In genomic region chr3:118485693-118486092, GRCh38 we compare ENCODE assay signal across 1 cellular context.
TF ChIP-seq lines count a peak whose summit lies in the region.

No MANE protein-coding gene starts in this region.

TF ChIP-seq in GM12878, 131 proteins besides CTCF, POLR2A, EP300 and RAD21 (continued from another document and continues in another):
- TF ChIP-seq, protein P1, sequence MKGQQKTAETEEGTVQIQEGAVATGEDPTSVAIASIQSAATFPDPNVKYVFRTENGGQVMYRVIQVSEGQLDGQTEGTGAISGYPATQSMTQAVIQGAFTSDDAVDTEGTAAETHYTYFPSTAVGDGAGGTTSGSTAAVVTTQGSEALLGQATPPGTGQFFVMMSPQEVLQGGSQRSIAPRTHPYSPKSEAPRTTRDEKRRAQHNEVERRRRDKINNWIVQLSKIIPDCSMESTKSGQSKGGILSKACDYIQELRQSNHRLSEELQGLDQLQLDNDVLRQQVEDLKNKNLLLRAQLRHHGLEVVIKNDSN (IDR thresholded peaks at IDR 0.05; ENCODE audit: borderline replicate concordance, extremely low read length, insufficient read depth, low read depth, low read length), result no peak
- TF ChIP-seq TCF12 (IDR thresholded peaks at IDR 0.05; ENCODE audit: low read depth, low read length) (no peak), TCF3 (IDR thresholded peaks at IDR 0.05; ENCODE audit: borderline replicate concordance, insufficient read depth, low read depth, low read length) (no peak), PKNOX1 (IDR thresholded peaks at IDR 0.05) (peak; percentile 65; the same call in 1 of the 2 replicates), FOXM1 (IDR thresholded peaks at IDR 0.05; ENCODE audit: low read depth, low read length) (peak; percentile 23; the same call in 1 of the 2 replicates), BCLAF1 (IDR thresholded peaks at IDR 0.05) (no peak), HCFC1 (IDR thresholded peaks at IDR 0.05; ENCODE audit: low read length) (no peak), PAX8 (IDR thresholded peaks at IDR 0.05) (no peak), ZNF384 (IDR thresholded peaks at IDR 0.05; ENCODE audit: borderline replicate concordance, low read depth, low read length) (no peak), SMAD5 (IDR thresholded peaks at IDR 0.05; ENCODE audit: low read depth) (no peak), REST (IDR thresholded peaks at IDR 0.05; ENCODE audit: low read depth, low read length) (no peak), POLR2AphosphoS5 (IDR thresholded peaks at IDR 0.05; ENCODE audit: low read length) (no peak), HDGF (IDR thresholded peaks at IDR 0.05) (no peak), MTA2 (IDR thresholded peaks at IDR 0.05; ENCODE audit: low read depth) (peak; percentile 89), MEF2A (IDR thresholded peaks at IDR 0.05; ENCODE audit: insufficient read depth, low read depth, low read length) (0 out of 2 replicates have a peak, but pooled peaks have one; percentile 49), BHLHE40 (IDR thresholded peaks at IDR 0.05; ENCODE audit: borderline replicate concordance in 1 of 2, low read depth in 2 of 2, low read length in 1 of 2) (no peak), GATAD2B (conservative IDR thresholded peaks at IDR 0.05; ENCODE audit: low read depth) (no peak), KAT2A (conservative IDR thresholded peaks at IDR 0.05; ENCODE audit: control insufficient read depth, low read depth, low read length) (no peak), SP1 (IDR thresholded peaks at IDR 0.05; ENCODE audit: low read depth, low read length) (no peak), SMC3 (IDR thresholded peaks at IDR 0.05; ENCODE audit: borderline replicate concordance, low read length) (no peak), SIX5 (IDR thresholded peaks at IDR 0.05; ENCODE audit: low read depth, low read length, severe bottlenecking) (no peak), CBX3 (IDR thresholded peaks at IDR 0.05; ENCODE audit: borderline replicate concordance, low read depth) (no peak), KDM1A (IDR thresholded peaks at IDR 0.05; ENCODE audit: borderline replicate concordance) (no peak), ZNF622 (IDR thresholded peaks at IDR 0.05) (no peak), NFXL1 (IDR thresholded peaks at IDR 0.05; ENCODE audit: borderline replicate concordance) (no peak), TARDBP (IDR thresholded peaks at IDR 0.05; ENCODE audit: borderline replicate concordance) (no peak), SREBF2 (IDR thresholded peaks at IDR 0.05; ENCODE audit: low read length) (no peak), STAT1 (conservative IDR thresholded peaks at IDR 0.05) (no peak), DPF2 (IDR thresholded peaks at IDR 0.05) (peak; percentile 37; the same call in 1 of the 2 replicates), BMI1 (IDR thresholded peaks at IDR 0.05; ENCODE audit: borderline replicate concordance) (peak; percentile 36; the same call in 1 of the 2 replicates), YBX1 (IDR thresholded peaks at IDR 0.05) (no peak), JUNB (IDR thresholded peaks at IDR 0.05) (peak; percentile 65), NKRF (conservative IDR thresholded peaks at IDR 0.05) (no peak), FOS (IDR thresholded peaks at IDR 0.05; ENCODE audit: borderline replicate concordance, extremely low read depth, insufficient read length) (no peak), POLR2AphosphoS2 (IDR thresholded peaks at IDR 0.05; ENCODE audit: low read depth, low read length) (no peak), SRF (IDR thresholded peaks at IDR 0.05; ENCODE audit: low read depth in 2 of 2, low read length in 2 of 2) (no peak), MEF2B (IDR thresholded peaks at IDR 0.05; ENCODE audit: partially characterized antibody, poor library complexity, severe bottlenecking) (peak; percentile 58), NFYA (IDR thresholded peaks at IDR 0.05; ENCODE audit: borderline replicate concordance, low read depth, low read length) (no peak), SMAD1 (IDR thresholded peaks at IDR 0.05; ENCODE audit: low read depth, partially characterized antibody) (no peak), ATF3 (IDR thresholded peaks at IDR 0.05; ENCODE audit: borderline replicate concordance, extremely low read depth, low read depth, low read length) (no peak)
- TF ChIP-seq, protein P2, sequence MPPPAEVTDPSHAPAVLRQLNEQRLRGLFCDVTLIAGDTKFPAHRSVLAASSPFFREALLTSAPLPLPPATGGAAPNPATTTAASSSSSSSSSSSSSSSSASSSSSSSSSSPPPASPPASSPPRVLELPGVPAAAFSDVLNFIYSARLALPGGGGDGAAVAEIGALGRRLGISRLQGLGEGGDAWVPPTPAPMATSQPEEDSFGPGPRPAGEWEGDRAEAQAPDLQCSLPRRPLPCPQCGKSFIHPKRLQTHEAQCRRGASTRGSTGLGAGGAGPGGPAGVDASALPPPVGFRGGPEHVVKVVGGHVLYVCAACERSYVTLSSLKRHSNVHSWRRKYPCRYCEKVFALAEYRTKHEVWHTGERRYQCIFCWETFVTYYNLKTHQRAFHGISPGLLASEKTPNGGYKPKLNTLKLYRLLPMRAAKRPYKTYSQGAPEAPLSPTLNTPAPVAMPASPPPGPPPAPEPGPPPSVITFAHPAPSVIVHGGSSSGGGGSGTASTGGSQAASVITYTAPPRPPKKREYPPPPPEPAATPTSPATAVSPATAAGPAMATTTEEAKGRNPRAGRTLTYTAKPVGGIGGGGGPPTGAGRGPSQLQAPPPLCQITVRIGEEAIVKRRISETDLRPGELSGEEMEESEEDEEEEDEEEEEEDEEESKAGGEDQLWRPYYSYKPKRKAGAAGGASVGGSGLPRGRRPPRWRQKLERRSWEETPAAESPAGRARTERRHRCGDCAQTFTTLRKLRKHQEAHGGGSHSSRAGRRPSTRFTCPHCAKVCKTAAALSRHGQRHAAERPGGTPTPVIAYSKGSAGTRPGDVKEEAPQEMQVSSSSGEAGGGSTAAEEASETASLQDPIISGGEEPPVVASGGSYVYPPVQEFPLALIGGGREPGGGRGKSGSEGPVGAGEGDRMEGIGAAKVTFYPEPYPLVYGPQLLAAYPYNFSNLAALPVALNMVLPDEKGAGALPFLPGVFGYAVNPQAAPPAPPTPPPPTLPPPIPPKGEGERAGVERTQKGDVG (CRISPR knock-in tag; IDR thresholded peaks at IDR 0.05), result no peak
- TF ChIP-seq, protein P3, sequence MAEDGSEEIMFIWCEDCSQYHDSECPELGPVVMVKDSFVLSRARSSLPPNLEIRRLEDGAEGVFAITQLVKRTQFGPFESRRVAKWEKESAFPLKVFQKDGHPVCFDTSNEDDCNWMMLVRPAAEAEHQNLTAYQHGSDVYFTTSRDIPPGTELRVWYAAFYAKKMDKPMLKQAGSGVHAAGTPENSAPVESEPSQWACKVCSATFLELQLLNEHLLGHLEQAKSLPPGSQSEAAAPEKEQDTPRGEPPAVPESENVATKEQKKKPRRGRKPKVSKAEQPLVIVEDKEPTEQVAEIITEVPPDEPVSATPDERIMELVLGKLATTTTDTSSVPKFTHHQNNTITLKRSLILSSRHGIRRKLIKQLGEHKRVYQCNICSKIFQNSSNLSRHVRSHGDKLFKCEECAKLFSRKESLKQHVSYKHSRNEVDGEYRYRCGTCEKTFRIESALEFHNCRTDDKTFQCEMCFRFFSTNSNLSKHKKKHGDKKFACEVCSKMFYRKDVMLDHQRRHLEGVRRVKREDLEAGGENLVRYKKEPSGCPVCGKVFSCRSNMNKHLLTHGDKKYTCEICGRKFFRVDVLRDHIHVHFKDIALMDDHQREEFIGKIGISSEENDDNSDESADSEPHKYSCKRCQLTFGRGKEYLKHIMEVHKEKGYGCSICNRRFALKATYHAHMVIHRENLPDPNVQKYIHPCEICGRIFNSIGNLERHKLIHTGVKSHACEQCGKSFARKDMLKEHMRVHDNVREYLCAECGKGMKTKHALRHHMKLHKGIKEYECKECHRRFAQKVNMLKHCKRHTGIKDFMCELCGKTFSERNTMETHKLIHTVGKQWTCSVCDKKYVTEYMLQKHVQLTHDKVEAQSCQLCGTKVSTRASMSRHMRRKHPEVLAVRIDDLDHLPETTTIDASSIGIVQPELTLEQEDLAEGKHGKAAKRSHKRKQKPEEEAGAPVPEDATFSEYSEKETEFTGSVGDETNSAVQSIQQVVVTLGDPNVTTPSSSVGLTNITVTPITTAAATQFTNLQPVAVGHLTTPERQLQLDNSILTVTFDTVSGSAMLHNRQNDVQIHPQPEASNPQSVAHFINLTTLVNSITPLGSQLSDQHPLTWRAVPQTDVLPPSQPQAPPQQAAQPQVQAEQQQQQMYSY (CRISPR knock-in tag; IDR thresholded peaks at IDR 0.05), result no peak
- TF ChIP-seq, protein P4, sequence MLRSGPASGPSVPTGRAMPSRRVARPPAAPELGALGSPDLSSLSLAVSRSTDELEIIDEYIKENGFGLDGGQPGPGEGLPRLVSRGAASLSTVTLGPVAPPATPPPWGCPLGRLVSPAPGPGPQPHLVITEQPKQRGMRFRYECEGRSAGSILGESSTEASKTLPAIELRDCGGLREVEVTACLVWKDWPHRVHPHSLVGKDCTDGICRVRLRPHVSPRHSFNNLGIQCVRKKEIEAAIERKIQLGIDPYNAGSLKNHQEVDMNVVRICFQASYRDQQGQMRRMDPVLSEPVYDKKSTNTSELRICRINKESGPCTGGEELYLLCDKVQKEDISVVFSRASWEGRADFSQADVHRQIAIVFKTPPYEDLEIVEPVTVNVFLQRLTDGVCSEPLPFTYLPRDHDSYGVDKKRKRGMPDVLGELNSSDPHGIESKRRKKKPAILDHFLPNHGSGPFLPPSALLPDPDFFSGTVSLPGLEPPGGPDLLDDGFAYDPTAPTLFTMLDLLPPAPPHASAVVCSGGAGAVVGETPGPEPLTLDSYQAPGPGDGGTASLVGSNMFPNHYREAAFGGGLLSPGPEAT (IDR thresholded peaks at IDR 0.05; ENCODE audit: low read depth), result no peak
